In the genomic region with DNA sequence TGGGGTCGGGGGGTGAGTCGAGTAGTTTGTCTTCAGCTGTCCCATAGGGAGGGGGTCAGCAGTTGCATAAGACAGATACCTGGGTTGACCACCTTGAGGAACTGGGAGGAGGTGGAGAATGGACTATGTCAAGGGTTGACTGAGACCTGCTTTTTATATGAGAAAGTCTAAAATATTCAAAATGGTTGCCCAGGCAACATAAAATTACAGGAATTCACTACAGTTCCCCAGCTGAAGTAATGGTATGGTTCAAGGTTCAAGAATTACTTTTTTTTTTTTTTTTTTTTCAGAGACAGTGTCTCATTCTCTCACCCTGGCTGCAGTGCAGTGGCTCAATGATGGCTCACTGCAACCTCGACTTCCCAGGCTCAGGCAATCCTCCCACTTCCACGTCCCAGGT, we compare ENCODE assay signal across 20 cellular contexts.
"Had no signal": no experiment of that assay in that cellular context is flagged by ENCODE, and none has a peak within 500 bp of the region (broad histone marks: within the 10 kb centered on the region; RNA-seq: fewer than 3 reads in every experiment).

No MANE protein-coding gene starts in this region.

- FAIRE-seq: RCC 7860 had no signal

- H3K4me3 ChIP-seq: SJSA1, SK-N-MC had no signal

- H3K27ac ChIP-seq: SJSA1, SK-N-MC had no signal

- H3K27me3 ChIP-seq: SJSA1 had no signal

- H3K9me3 ChIP-seq: SJSA1 had no signal

- DNase-seq: KBM-7, MV-4-11, NCI-H1048, NCI-H1436, NCI-H187, NCI-H2029, NCI-H2081 treated with DMSO at 0.1 percent for 48 hours, NCI-H2171, NCI-H226, NCI-H446, NCI-H510A, NCI-H524 treated with DMSO at 0.1 percent for 48 hours, NCI-H69, NCI-H774, Right ventricle myocardium superior, RPMI8226, SIG-M5 had no signal

- H3K36me3 ChIP-seq: SJSA1 had no signal
